Comparison of ENCODE assay signal across 1 cellular context in the genomic region with DNA sequence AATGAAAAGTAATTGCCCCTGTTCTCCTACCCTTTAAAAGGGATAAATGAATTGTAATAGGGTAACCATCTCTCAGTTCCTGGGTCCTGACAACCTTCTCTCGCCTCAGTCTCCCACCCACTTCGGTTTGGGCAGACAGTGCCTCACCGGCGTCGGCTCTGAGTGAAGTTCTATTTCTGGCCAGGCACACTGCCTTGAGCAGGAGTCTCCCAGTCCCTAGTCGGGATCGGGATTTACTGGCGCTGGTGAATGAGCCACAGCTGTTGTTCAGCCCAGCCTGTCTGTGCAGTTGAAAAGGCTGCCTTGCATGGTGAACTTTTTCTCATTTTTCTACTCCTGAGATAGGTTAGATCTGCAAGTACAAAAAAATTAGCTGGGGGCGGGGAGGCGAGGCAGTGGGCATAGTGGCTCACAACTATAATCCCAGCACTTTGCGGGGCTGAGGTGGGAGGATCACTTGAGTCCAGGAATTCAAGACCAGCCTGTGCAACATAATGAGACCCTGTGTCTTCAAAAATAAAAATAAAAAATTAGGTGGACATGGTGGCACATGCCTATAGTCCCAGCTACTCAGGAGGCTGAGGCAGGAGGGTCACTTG.
TF ChIP-seq lines count a peak whose summit lies in the region.

No MANE protein-coding gene starts in this region.

TF ChIP-seq in IMR-90, 13 proteins besides CTCF, POLR2A, EP300 and RAD21:
- no peak for TF ChIP-seq MAFK (IDR thresholded peaks at IDR 0.05; ENCODE audit: low read depth, low read length)
- no peak for TF ChIP-seq MXI1 (IDR thresholded peaks at IDR 0.05; ENCODE audit: borderline replicate concordance, low read depth, low read length)
- TF ChIP-seq RFX5 (IDR thresholded peaks at IDR 0.05; ENCODE audit: low read depth, low read length), result no peak
- no peak for TF ChIP-seq FOS (IDR thresholded peaks at IDR 0.05; ENCODE audit: low read depth, low read length)
- no peak for TF ChIP-seq NFE2L2 (IDR thresholded peaks at IDR 0.05; ENCODE audit: low read depth, low read length)
- no peak for TF ChIP-seq MAZ (IDR thresholded peaks at IDR 0.05; ENCODE audit: borderline replicate concordance, low read depth, low read length)
- TF ChIP-seq, protein P1, sequence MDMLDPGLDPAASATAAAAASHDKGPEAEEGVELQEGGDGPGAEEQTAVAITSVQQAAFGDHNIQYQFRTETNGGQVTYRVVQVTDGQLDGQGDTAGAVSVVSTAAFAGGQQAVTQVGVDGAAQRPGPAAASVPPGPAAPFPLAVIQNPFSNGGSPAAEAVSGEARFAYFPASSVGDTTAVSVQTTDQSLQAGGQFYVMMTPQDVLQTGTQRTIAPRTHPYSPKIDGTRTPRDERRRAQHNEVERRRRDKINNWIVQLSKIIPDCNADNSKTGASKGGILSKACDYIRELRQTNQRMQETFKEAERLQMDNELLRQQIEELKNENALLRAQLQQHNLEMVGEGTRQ (IDR thresholded peaks at IDR 0.05; ENCODE audit: low read depth, low read length), result no peak
- no peak for TF ChIP-seq BHLHE40 (IDR thresholded peaks at IDR 0.05; ENCODE audit: low read depth, low read length)
- TF ChIP-seq SMC3 (IDR thresholded peaks at IDR 0.05; ENCODE audit: low read depth, low read length), result no peak
- no peak for TF ChIP-seq RCOR1 (IDR thresholded peaks at IDR 0.05; ENCODE audit: insufficient replicate concordance, low read length)
- no peak for TF ChIP-seq CHD1 (IDR thresholded peaks at IDR 0.05; ENCODE audit: low read depth, low read length)
- no peak for TF ChIP-seq CEBPB (IDR thresholded peaks at IDR 0.05; ENCODE audit: low read depth, low read length)
- TF ChIP-seq, protein P2, sequence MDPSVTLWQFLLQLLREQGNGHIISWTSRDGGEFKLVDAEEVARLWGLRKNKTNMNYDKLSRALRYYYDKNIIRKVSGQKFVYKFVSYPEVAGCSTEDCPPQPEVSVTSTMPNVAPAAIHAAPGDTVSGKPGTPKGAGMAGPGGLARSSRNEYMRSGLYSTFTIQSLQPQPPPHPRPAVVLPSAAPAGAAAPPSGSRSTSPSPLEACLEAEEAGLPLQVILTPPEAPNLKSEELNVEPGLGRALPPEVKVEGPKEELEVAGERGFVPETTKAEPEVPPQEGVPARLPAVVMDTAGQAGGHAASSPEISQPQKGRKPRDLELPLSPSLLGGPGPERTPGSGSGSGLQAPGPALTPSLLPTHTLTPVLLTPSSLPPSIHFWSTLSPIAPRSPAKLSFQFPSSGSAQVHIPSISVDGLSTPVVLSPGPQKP (IDR thresholded peaks at IDR 0.05; ENCODE audit: borderline replicate concordance, low read depth, low read length), result no peak
